ENCODE assay signal across 25 cellular contexts in genomic region chr4:155643087-155643486, GRCh38. TPM values are rescaled to one million over a fixed set of nuclear protein-coding genes. Genes with fewer than 3 reads are reported as not detected.
DNase-seq lines count a peak whose midpoint lies in the region; ATAC-seq and TF ChIP-seq lines count a peak whose summit lies in the region.
"Had no signal": no experiment of that assay in that cellular context is flagged by ENCODE, and none has a peak within 500 bp of the region (broad histone marks: within the 10 kb centered on the region; RNA-seq: fewer than 3 reads in every experiment).

No MANE protein-coding gene starts in this region.

- no peaks in the 10 kb centered on the region for H3K9me3 Mint-ChIP-seq in dendritic cell treated with granulocyte-macrophage colony-stimulating factor and Interleukin-4, amounts not matched to agents 40 ng/mL and 50 ng/mL, for 4 days
- H3K9me3 Mint-ChIP-seq: CD14-positive monocyte had no signal

- H3K36me3 Mint-ChIP-seq in dendritic cell treated with granulocyte-macrophage colony-stimulating factor and Interleukin-4, amounts not matched to agents 40 ng/mL and 50 ng/mL, for 4 days (ENCODE audit: low read depth): no peaks in the 10 kb centered on the region
- H3K36me3 Mint-ChIP-seq: CD14-positive monocyte; CD4-positive, alpha-beta memory T cell; CD4-positive, CD25-positive, alpha-beta regulatory T cell; CD8-positive, alpha-beta memory T cell had no signal

- ATAC-seq in lower lobe of right lung: peak; percentile 15 to 62
- ATAC-seq in upper lobe of right lung: peak; percentile 56
- no peak for ATAC-seq in GM19395 (IDR thresholded peaks at IDR 0.05; ENCODE audit: unreplicated experiment)
- ATAC-seq in right cardiac atrium: no peak

- peak overlapping the region; percentile 26 for H2AFZ ChIP-seq in Karpas-422 (ENCODE audit: low read length)

- no peak overlapping the region for H3K9ac ChIP-seq in Karpas-422 (ENCODE audit: low read length)
- H3K9ac ChIP-seq: BLaER1 had no signal

- H4K20me1 ChIP-seq in Karpas-422 (ENCODE audit: insufficient read depth, low read depth, low read length): no peaks in the 10 kb centered on the region
- H4K20me1 ChIP-seq: BLaER1 had no signal

- no peaks in the 10 kb centered on the region for H3K27me3 Mint-ChIP-seq in dendritic cell treated with granulocyte-macrophage colony-stimulating factor and Interleukin-4, amounts not matched to agents 40 ng/mL and 50 ng/mL, for 4 days
- H3K27me3 Mint-ChIP-seq: CD4-positive, CD25-positive, alpha-beta regulatory T cell had no signal

- H3K79me2 ChIP-seq in Karpas-422 (ENCODE audit: low read length): no peaks in the 10 kb centered on the region

- H3K4me3 ChIP-seq in Karpas-422 (ENCODE audit: low read length) (no peak overlapping the region), lower lobe of right lung (no peak overlapping the region), upper lobe of right lung (no peak overlapping the region), right cardiac atrium (ENCODE audit: low read length) (no peak overlapping the region)
- H3K4me3 ChIP-seq: BLaER1 had no signal

- H3K27ac ChIP-seq in Karpas-422 (ENCODE audit: low read length) (peak overlapping the region; percentile 1; the same call in 1 of the 2 replicates), lower lobe of right lung (no peak overlapping the region), upper lobe of right lung (no peak overlapping the region), right cardiac atrium (ENCODE audit: low read length) (no peak overlapping the region)
- H3K27ac ChIP-seq: BLaER1 had no signal

- no peaks in the 10 kb centered on the region for H3K9me3 ChIP-seq in Karpas-422 (ENCODE audit: low read length)
- no peaks in the 10 kb centered on the region for H3K9me3 ChIP-seq in lower lobe of right lung
- H3K9me3 ChIP-seq in upper lobe of right lung: no peaks in the 10 kb centered on the region
- H3K9me3 ChIP-seq in right cardiac atrium (ENCODE audit: control insufficient read depth, low read length): no peaks in the 10 kb centered on the region
- H3K9me3 ChIP-seq: BE2C, BLaER1 had no signal

- no peaks in the 10 kb centered on the region for H3K27me3 ChIP-seq in Karpas-422 (ENCODE audit: low read length)
- no peaks in the 10 kb centered on the region for H3K27me3 ChIP-seq in lower lobe of right lung (ENCODE audit: low read depth)
- H3K27me3 ChIP-seq in upper lobe of right lung: no peaks in the 10 kb centered on the region
- no peaks in the 10 kb centered on the region for H3K27me3 ChIP-seq in right cardiac atrium (ENCODE audit: control insufficient read depth, insufficient read depth)
- H3K27me3 ChIP-seq: BE2C, BLaER1 had no signal

- peak overlapping the region; percentile 41 for H3K27ac Mint-ChIP-seq in dendritic cell treated with granulocyte-macrophage colony-stimulating factor and Interleukin-4, amounts not matched to agents 40 ng/mL and 50 ng/mL, for 4 days
- H3K27ac Mint-ChIP-seq: CD4-positive, alpha-beta memory T cell; CD4-positive, CD25-positive, alpha-beta regulatory T cell; CD8-positive, alpha-beta memory T cell had no signal

- H3K9me2 ChIP-seq in Karpas-422 (replicated peaks; ENCODE audit: insufficient read depth, low read length): no peaks in the 10 kb centered on the region

- intact Hi-C loops in dendritic cell treated with granulocyte-macrophage colony-stimulating factor and Interleukin-4, amounts not matched to agents 40 ng/mL and 50 ng/mL, for 4 days (cut with micrococcal nuclease): no loop called here
- intact Hi-C loops in lower lobe of right lung (cut with DNase I): no loop called here
- intact Hi-C loops in upper lobe of right lung (cut with DNase I): no loop called here
- intact Hi-C loops in right cardiac atrium (cut with DNase I): no loop called here

- TF ChIP-seq CTCF in lower lobe of right lung (IDR thresholded peaks at IDR 0.05) (no peak), upper lobe of right lung (IDR thresholded peaks at IDR 0.05) (no peak)

- peaks cover 58% of the 10 kb centered on the region for H3K4me1 ChIP-seq in Karpas-422 (ENCODE audit: low read length)
- H3K4me1 ChIP-seq in lower lobe of right lung: peaks cover 22% of the 10 kb centered on the region
- H3K4me1 ChIP-seq in upper lobe of right lung: peaks cover 23% of the 10 kb centered on the region
- H3K4me1 ChIP-seq in right cardiac atrium (ENCODE audit: control insufficient read depth, insufficient read depth, low read length): no peaks in the 10 kb centered on the region
- H3K4me1 ChIP-seq: BE2C had no signal

- DNase-seq in Karpas-422 (no peak), lower lobe of right lung (no peak), upper lobe of right lung (no peak), GM03348 (ENCODE audit: low spot score) (no peak), NCI-H69 (lab: John Stamatoyannopoulos, UW) (no peak), right cardiac atrium (no peak)
- DNase-seq: 8988T; ACHN; BE2C; C1 segment of cervical spinal cord; CD4-positive, alpha-beta memory T cell; CD4-positive, CD25-positive, alpha-beta regulatory T cell; CD8-positive, alpha-beta memory T cell; COR-L47; DMS 273 treated with DMSO at 0.1 percent for 48 hours; DMS153; DMS53; DMS79; DND-41; EL; GDM1 had no signal

- WGBS in right cardiac atrium: 98% methylated on average over 1 of the region's 1 CpG

- H3K4me1 Mint-ChIP-seq in dendritic cell treated with granulocyte-macrophage colony-stimulating factor and Interleukin-4, amounts not matched to agents 40 ng/mL and 50 ng/mL, for 4 days (ENCODE audit: low read depth): peaks cover 41% of the 10 kb centered on the region
- H3K4me1 Mint-ChIP-seq: CD4-positive, alpha-beta memory T cell; CD4-positive, CD25-positive, alpha-beta regulatory T cell; CD8-positive, alpha-beta memory T cell had no signal

- H3K36me3 ChIP-seq in Karpas-422 (ENCODE audit: insufficient read depth, low read length) (no peaks in the 10 kb centered on the region; the same call in 1 of the 2 replicates), lower lobe of right lung (no peaks in the 10 kb centered on the region), upper lobe of right lung (no peaks in the 10 kb centered on the region)
- H3K36me3 ChIP-seq: BE2C, BLaER1 had no signal

- no peak overlapping the region for H3K4me2 ChIP-seq in Karpas-422 (ENCODE audit: low read depth, low read length, poor library complexity, severe bottlenecking)
- H3K4me2 ChIP-seq: BLaER1 had no signal

- no peak overlapping the region for H3K4me3 Mint-ChIP-seq in dendritic cell treated with granulocyte-macrophage colony-stimulating factor and Interleukin-4, amounts not matched to agents 40 ng/mL and 50 ng/mL, for 4 days
- H3K4me3 Mint-ChIP-seq: CD14-positive monocyte; CD4-positive, alpha-beta memory T cell; CD4-positive, CD25-positive, alpha-beta regulatory T cell; CD8-positive, alpha-beta memory T cell had no signal

RNA-seq across cellular contexts. Expression of gene GUCY1A1, which starts 23.6 kb away (rescaled TPM):
- total RNA-seq in Karpas-422 (2014; rRNA removed; shearing (Covaris generic); ENCODE audit: low replicate concordance): 3.0 and 6.1 TPM in 2 replicates
- total RNA-seq in lower lobe of right lung (63.1 TPM), upper lobe of right lung (76.0 TPM), right cardiac atrium (10 to 100 TPM; 43.6 to 82.5 (median 64.3) TPM)
- 9.9 TPM for polyA plus RNA-seq in right cardiac atrium
- total RNA-seq: CD4-positive, alpha-beta memory T cell; CD8-positive, alpha-beta memory T cell had no signal
- polyA plus RNA-seq: CD4-positive, alpha-beta memory T cell; CD4-positive, CD25-positive, alpha-beta regulatory T cell; CD8-positive, alpha-beta memory T cell had no signal

Comparison
In these comparisons a context has a peak if more than half of its experiments do, and no peak if none do; other contexts are left out.
1. ATAC-seq: peak in lower lobe of right lung (2 of 2) and upper lobe of right lung (single experiment); none in GM19395 (single experiment) and right cardiac atrium (0 of 2).